Comparison of ENCODE assay signal across 21 cellular contexts in genomic region chr9:108476574-108476973, GRCh38.
A peak's percentile ranks its signal among the peaks of the same experiment; 100 is the strongest.
DNase-seq lines count a peak whose midpoint lies in the region; ATAC-seq and TF ChIP-seq lines count a peak whose summit lies in the region.
"Had no signal": no experiment of that assay in that cellular context is flagged by ENCODE, and none has a peak within 500 bp of the region (broad histone marks: within the 10 kb centered on the region; RNA-seq: fewer than 3 reads in every experiment).

No MANE protein-coding gene starts in this region.

- BruUV-seq in PC-3 (replicated peaks; lab: Mats Ljungman, UMichigan) (no TSS peak), OCI-LY7 (replicated peaks; lab: Mats Ljungman, UMichigan) (no TSS peak)

- peaks cover 3% of the 10 kb centered on the region for H3F3A ChIP-seq in PC-3 (ENCODE audit: low read length, unreplicated experiment)

- intact Hi-C loops in PC-3 (cut with micrococcal nuclease) (loop anchor here (10.0 kb wide), 1 partner anchor 722 kb away; no protein-coding TSS in a partner anchor), OCI-LY7 (cut with micrococcal nuclease; ENCODE audit: unreplicated experiment) (no loop called here)

- H3K27ac ChIP-seq in PC-3 (ENCODE audit: low read length) (peak overlapping the region; percentile 99), osteoblast (ENCODE audit: low read depth, low read length) (peak overlapping the region; percentile 100), OCI-LY7 (ENCODE audit: low read depth, low read length, poor library complexity, severe bottlenecking) (no peak overlapping the region)
- H3K27ac ChIP-seq: neural progenitor cell, spleen had no signal

- peak overlapping the region; percentile 65 for H3K4me2 ChIP-seq in PC-3 (ENCODE audit: low read length)
- peak overlapping the region; percentile 85 for H3K4me2 ChIP-seq in osteoblast (ENCODE audit: insufficient read depth, low read length)
- no peak overlapping the region for H3K4me2 ChIP-seq in OCI-LY7 (ENCODE audit: low read length)
- H3K4me2 ChIP-seq: neural progenitor cell had no signal

- H3K4me3 ChIP-seq in AG09309 (ENCODE audit: control insufficient read depth, low read depth, low read length) (no peak overlapping the region), PC-3 (ENCODE audit: low read length) (no peak overlapping the region), osteoblast (ENCODE audit: insufficient read depth, low read length) (no peak overlapping the region), OCI-LY7 (ENCODE audit: low read depth, low read length, poor library complexity, severe bottlenecking) (no peak overlapping the region)
- H3K4me3 ChIP-seq: neural progenitor cell, spleen had no signal

- H3K27me3 ChIP-seq in PC-3 (ENCODE audit: low read length) (no peaks in the 10 kb centered on the region), osteoblast (ENCODE audit: insufficient read depth, low read length) (no peaks in the 10 kb centered on the region)
- H3K27me3 ChIP-seq: neural progenitor cell, spleen had no signal

- CTCF ChIA-PET in PC-3 (lab: Charles Lee): no interaction called here
- CTCF ChIA-PET in OCI-LY7 (lab: Charles Lee; ENCODE audit: unreplicated experiment): no interaction called here

- no peak for TF ChIP-seq CTCF in AG09309 (IDR thresholded peaks at IDR 0.05; ENCODE audit: control insufficient read depth, insufficient read depth, low read depth, low read length, missing control alignments)
- TF ChIP-seq CTCF in PC-3 (conservative IDR thresholded peaks at IDR 0.05; ENCODE audit: low read depth, low read length): no peak
- TF ChIP-seq CTCF in osteoblast (IDR thresholded peaks at IDR 0.05; ENCODE audit: extremely low read depth, low read depth, low read length): no peak
- no peak for TF ChIP-seq CTCF in OCI-LY7 (conservative IDR thresholded peaks at IDR 0.05; ENCODE audit: low read length)

- H2AFZ ChIP-seq in PC-3 (ENCODE audit: low read length): no peak overlapping the region
- H2AFZ ChIP-seq in osteoblast (ENCODE audit: low read length): no peak overlapping the region
- H2AFZ ChIP-seq in OCI-LY7 (ENCODE audit: low read length): no peak overlapping the region
- H2AFZ ChIP-seq: neural progenitor cell had no signal

- H4K20me1 ChIP-seq in PC-3 (ENCODE audit: low read length): no peaks in the 10 kb centered on the region
- H4K20me1 ChIP-seq in osteoblast (ENCODE audit: insufficient read depth, low read length): no peaks in the 10 kb centered on the region
- no peaks in the 10 kb centered on the region for H4K20me1 ChIP-seq in OCI-LY7 (ENCODE audit: insufficient read depth, low read length)

- H3K79me2 ChIP-seq in PC-3 (ENCODE audit: low read length) (no peaks in the 10 kb centered on the region), osteoblast (ENCODE audit: insufficient read depth, low read length) (no peaks in the 10 kb centered on the region), OCI-LY7 (ENCODE audit: insufficient read depth, low read depth, low read length) (no peaks in the 10 kb centered on the region)

- H3K9ac ChIP-seq in PC-3 (ENCODE audit: low read length): peak overlapping the region; percentile 92
- H3K9ac ChIP-seq: neural progenitor cell had no signal

- DNase-seq in AG09309 (ENCODE audit: low read depth) (peak; percentile 32), PC-3 (peak; percentile 65), osteoblast (ENCODE audit: insufficient read length, low spot score, missing footprints) (no peak), germinal center (ENCODE audit: low spot score) (no peak), SW 1271 (lab: John Stamatoyannopoulos, UW) (no peak), OCI-LY7 (ENCODE audit: low spot score) (no peak)
- DNase-seq in activated CD4-positive, CD25-positive, alpha-beta regulatory T cell (lab: John Stamatoyannopoulos, UW): no peak
- DNase-seq: activated CD4-positive, alpha-beta T cell treated with anti-CD3 and anti-CD28 coated beads, Interleukin-2, amount 50 U/mL, for 48 hours; activated gamma-delta T cell; amniotic stem cell; left colon; midbrain; NCI-H1417 treated with DMSO at 0.1 percent for 48 hours; NCI-H748 treated with DMSO at 0.1 percent for 48 hours; OCI-M1; spleen; stimulated activated CD4-positive, alpha-beta T cell treated with anti-CD3 and anti-CD28 coated beads, Interleukin-4, amount 100 ng/mL, for 4 hours; T-helper 2 cell had no signal

- H3K36me3 ChIP-seq in PC-3 (ENCODE audit: low read depth, low read length) (no peaks in the 10 kb centered on the region), osteoblast (ENCODE audit: insufficient read depth, low read length) (no peaks in the 10 kb centered on the region), OCI-LY7 (ENCODE audit: insufficient read depth, low read length) (no peaks in the 10 kb centered on the region)
- H3K36me3 ChIP-seq: neural progenitor cell, spleen had no signal

- H3K4me1 ChIP-seq in PC-3 (ENCODE audit: insufficient read depth, low read length) (peaks cover 70% of the 10 kb centered on the region), osteoblast (ENCODE audit: insufficient read depth, low read length) (peaks cover 56% of the 10 kb centered on the region), OCI-LY7 (ENCODE audit: insufficient read depth, low read length, poor library complexity, severe bottlenecking) (no peaks in the 10 kb centered on the region)
- H3K4me1 ChIP-seq: spleen had no signal

- H3K9me2 ChIP-seq in PC-3 (replicated peaks; ENCODE audit: low read length): no peaks in the 10 kb centered on the region
- no peaks in the 10 kb centered on the region for H3K9me2 ChIP-seq in OCI-LY7 (ENCODE audit: insufficient read depth, low read length)

- H3K9me3 ChIP-seq in PC-3 (ENCODE audit: low read length): no peaks in the 10 kb centered on the region
- no peaks in the 10 kb centered on the region for H3K9me3 ChIP-seq in osteoblast (ENCODE audit: low read depth, low read length)
- H3K9me3 ChIP-seq in OCI-LY7 (ENCODE audit: low read length): no peaks in the 10 kb centered on the region
- H3K9me3 ChIP-seq: spleen had no signal

- POLR2A ChIA-PET in PC-3 (lab: Charles Lee; ENCODE audit: unreplicated experiment): no interaction called here
- POLR2A ChIA-PET in OCI-LY7 (lab: Charles Lee): no interaction called here

- ATAC-seq in PC-3 (peak; percentile 6; the same call in 1 of the 2 replicates), esophagus mucosa (peak; percentile 4)
- ATAC-seq: HepG2 had no signal

Comparison
In these comparisons a context has a peak if more than half of its experiments do, and no peak if none do; other contexts are left out.
1. DNase-seq: peak in AG09309 (single experiment) and PC-3 (single experiment); none in osteoblast (single experiment), activated CD4-positive, CD25-positive, alpha-beta regulatory T cell (0 of 4), germinal center (single experiment), SW 1271 (0 of 2) and OCI-LY7 (single experiment).